ENCODE assay signal across 8 cellular contexts in the genomic region with DNA sequence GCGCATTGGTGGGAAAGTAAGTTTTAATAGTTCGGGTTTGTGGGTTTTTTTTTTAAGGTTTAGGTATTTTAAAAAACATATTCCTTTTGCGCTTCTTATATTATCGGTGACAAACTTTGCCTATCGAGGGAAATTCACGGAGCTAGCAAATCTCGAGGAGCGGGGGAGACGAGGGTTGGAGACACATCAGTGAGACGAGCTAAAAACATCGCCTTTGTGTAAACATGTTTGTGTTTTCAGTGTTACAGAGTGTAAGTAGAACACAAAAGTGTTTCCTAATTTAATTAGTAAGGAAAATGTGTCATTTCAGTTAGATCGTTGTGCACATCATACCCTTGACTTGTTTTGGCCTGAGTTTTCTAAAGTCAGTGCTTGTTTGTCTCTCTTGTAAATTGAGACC. TPM values are rescaled to one million over a fixed set of nuclear protein-coding genes. Genes with fewer than 3 reads are reported as not detected.
DNase-seq lines count a peak whose midpoint lies in the region; ATAC-seq and TF ChIP-seq lines count a peak whose summit lies in the region.

No MANE protein-coding gene starts in this region.

- intact Hi-C loops in colonic mucosa (cut with DNase I) = no loop called here
- intact Hi-C loops in naive thymus-derived CD4-positive, alpha-beta T cell (cut with micrococcal nuclease) = loop anchor here (2.0 to 10.0 kb wide), 8 partner anchors 38 to 1838 kb away; a partner anchor contains a TSS

- H3K9me3 ChIP-seq in BE2C (no peaks in the 10 kb centered on the region), KOPT-K1 (ENCODE audit: insufficient read depth, low read length, poor library complexity, severe bottlenecking) (no peaks in the 10 kb centered on the region), colonic mucosa (no peaks in the 10 kb centered on the region)
- no peaks in the 10 kb centered on the region for H3K9me3 ChIP-seq in naive thymus-derived CD4-positive, alpha-beta T cell (ENCODE audit: control insufficient read depth in 2 of 3, low read length in 3 of 3)

- H3K4me1 ChIP-seq in BE2C (no peaks in the 10 kb centered on the region; the same call in 1 of the 2 replicates), colonic mucosa (peaks cover 11% of the 10 kb centered on the region)
- H3K4me1 ChIP-seq in naive thymus-derived CD4-positive, alpha-beta T cell (ENCODE audit: control insufficient read depth in 2 of 2, insufficient read depth in 2 of 2, low read length in 2 of 2) = peaks cover 22 to 31% of the 10 kb centered on the region in 2 donors

- TF ChIP-seq CTCF in BE2C (IDR thresholded peaks at IDR 0.05; ENCODE audit: low read depth, low read length) (no peak), colonic mucosa (IDR thresholded peaks at IDR 0.05) (no peak)

- no peak for ATAC-seq in naive thymus-derived CD4-positive, alpha-beta T cell
- ATAC-seq in HG03521 (IDR thresholded peaks at IDR 0.05; ENCODE audit: unreplicated experiment) (no peak), GM18873 (IDR thresholded peaks at IDR 0.05; ENCODE audit: low FRiP score, unreplicated experiment) (no peak), HG03378 (IDR thresholded peaks at IDR 0.05; ENCODE audit: unreplicated experiment) (no peak)

- H3K9me3 Mint-ChIP-seq in naive thymus-derived CD4-positive, alpha-beta T cell = no peaks in the 10 kb centered on the region

- no peaks in the 10 kb centered on the region for H3K27me3 ChIP-seq in BE2C
- H3K27me3 ChIP-seq in colonic mucosa = no peaks in the 10 kb centered on the region
- peaks cover 0 to 4% of the 10 kb centered on the region in 2 donors for H3K27me3 ChIP-seq in naive thymus-derived CD4-positive, alpha-beta T cell (ENCODE audit: control insufficient read depth in 2 of 2, insufficient read depth in 2 of 2, low read length in 2 of 2)

- peaks cover 6 to 26% (median 17%) of the 10 kb centered on the region in 5 donors for H3K36me3 Mint-ChIP-seq in naive thymus-derived CD4-positive, alpha-beta T cell

- CTCF ChIA-PET in naive thymus-derived CD4-positive, alpha-beta T cell (lab: Charles Lee) = interaction anchor here (1.1 kb wide), 1 partner anchor 295 kb away, joined by 3 read pairs; no protein-coding TSS in a partner anchor

- H3K9ac ChIP-seq in colonic mucosa (ENCODE audit: low read depth in 2 of 2, low read length in 2 of 2) = peak overlapping the region; percentile 93 to 99

- H3K27ac ChIP-seq in KOPT-K1 (ENCODE audit: low read depth, low read length, poor library complexity, severe bottlenecking) = peak overlapping the region; percentile 87
- H3K27ac ChIP-seq in colonic mucosa = peak overlapping the region; percentile 75
- H3K27ac ChIP-seq in naive thymus-derived CD4-positive, alpha-beta T cell (ENCODE audit: low read depth, low read length) = peak overlapping the region; percentile 93

- peaks cover 26 to 60% (median 41%) of the 10 kb centered on the region in 7 donors for H3K4me1 Mint-ChIP-seq in naive thymus-derived CD4-positive, alpha-beta T cell

- H3K4me3 ChIP-seq in BE2C (ENCODE audit: low read depth, low read length) (peak overlapping the region; percentile 94), colonic mucosa (peak overlapping the region; percentile 87)
- H3K4me3 ChIP-seq in naive thymus-derived CD4-positive, alpha-beta T cell (ENCODE audit: low read length) = peak overlapping the region; percentile 81

- POLR2A ChIA-PET in naive thymus-derived CD4-positive, alpha-beta T cell (lab: Charles Lee) = interaction anchor here (0.7 to 5.2 kb wide), 7 partner anchors 11 to 1181 kb away, joined by 3 to 29 read pairs (median 3); a partner anchor contains a TSS

- H3K27me3 Mint-ChIP-seq in naive thymus-derived CD4-positive, alpha-beta T cell = peaks cover 1 to 12% (median 6%) of the 10 kb centered on the region in 5 donors

- peak overlapping the region; percentile 88 to 99 (median 97) for H3K4me3 Mint-ChIP-seq in naive thymus-derived CD4-positive, alpha-beta T cell

- H3K27ac Mint-ChIP-seq in naive thymus-derived CD4-positive, alpha-beta T cell = peak overlapping the region; percentile 97 to 100 (median 99)

- H3K36me3 ChIP-seq in BE2C (peaks cover 52% of the 10 kb centered on the region), KOPT-K1 (ENCODE audit: insufficient read depth, low read length) (peaks cover 50% of the 10 kb centered on the region), colonic mucosa (peaks cover 4% of the 10 kb centered on the region)
- peaks cover 4 to 34% (median 10%) of the 10 kb centered on the region in 3 experiments for H3K36me3 ChIP-seq in naive thymus-derived CD4-positive, alpha-beta T cell (ENCODE audit: control insufficient read depth in 2 of 3, insufficient read depth in 3 of 3, low read length in 3 of 3)

- no peak for DNase-seq in BE2C
- no peak for DNase-seq in colonic mucosa
- DNase-seq in naive thymus-derived CD4-positive, alpha-beta T cell = no peak
- no peak for DNase-seq in activated gamma-delta T cell treated with Interleukin-2 at 50 U/mL for 16 hours

RNA-seq across cellular contexts. Expression of a gene that starts 0.9 kb away (rescaled TPM):
- polyA plus RNA-seq in BE2C (2012; ENCODE audit: insufficient read depth, insufficient read length, low read depth) = 926 TPM
- 100 to 1,000 TPM; 527 to 610 TPM for total RNA-seq in colonic mucosa
- 100 to 1,000 TPM; 557 to 758 (median 700) TPM for total RNA-seq in naive thymus-derived CD4-positive, alpha-beta T cell
- 100 to 1,000 TPM; 693 to 843 TPM for polyA plus RNA-seq in naive thymus-derived CD4-positive, alpha-beta T cell

RNA-seq across cellular contexts. Expression of a gene that starts 50.6 kb away (rescaled TPM):
- 2.8 TPM for polyA plus RNA-seq in BE2C (2012; ENCODE audit: insufficient read depth, insufficient read length, low read depth)
- under 1 TPM; 0.17 to 0.24 TPM for total RNA-seq in colonic mucosa
- under 1 TPM in 2 of 5 experiments, not detected in 3; 0.16 to 0.32 TPM for total RNA-seq in naive thymus-derived CD4-positive, alpha-beta T cell
- not detected for polyA plus RNA-seq in naive thymus-derived CD4-positive, alpha-beta T cell
